ENCODE assay signal across 18 cellular contexts in genomic region chr9:136049451-136050265, GRCh38. TPM values are rescaled to one million over a fixed set of nuclear protein-coding genes. Genes with fewer than 3 reads are reported as not detected.
DNase-seq lines count a peak whose midpoint lies in the region; ATAC-seq and TF ChIP-seq lines count a peak whose summit lies in the region.
"Had no signal": no experiment of that assay in that cellular context is flagged by ENCODE, and none has a peak within 500 bp of the region (broad histone marks: within the 10 kb centered on the region; RNA-seq: fewer than 3 reads in every experiment).

No MANE protein-coding gene starts in this region.

- H4K5ac ChIP-seq in mesendoderm (ENCODE audit: low read length) = no peak overlapping the region

- no peak overlapping the region for H2BK5ac ChIP-seq in mesendoderm (ENCODE audit: low read length)

- ATAC-seq in right cardiac atrium (no peak), HG03520 (IDR thresholded peaks at IDR 0.05; ENCODE audit: unreplicated experiment) (no peak)
- ATAC-seq: gastroesophageal sphincter, SK-N-SH treated with all-trans-retinoic acid at 6 μM for 48 hours had no signal

- intact Hi-C loops in right cardiac atrium (cut with DNase I) (loop anchor here in 1 of 4 donors (10.0 kb wide), 1 partner anchor 1195 kb away; the partner anchor contains the start of gene TUBB4B), left ventricle myocardium inferior (cut with micrococcal nuclease) (no loop called here)

- H3K27ac ChIP-seq in right cardiac atrium (ENCODE audit: low read length) (no peak overlapping the region), left ventricle myocardium inferior (replicated peaks) (no peak overlapping the region), angular gyrus (ENCODE audit: low read depth, low read length) (peak overlapping the region; percentile 93), mesendoderm (ENCODE audit: low read depth, low read length) (no peak overlapping the region)
- H3K27ac ChIP-seq: epithelial cell of prostate had no signal

- peak overlapping the region; percentile 34 for H3K56ac ChIP-seq in mesendoderm (ENCODE audit: low read length)

- H3K9ac ChIP-seq in mesendoderm (ENCODE audit: low read length) = no peak overlapping the region

- H2AK5ac ChIP-seq in mesendoderm (ENCODE audit: low read length) = no peak overlapping the region

- H4K8ac ChIP-seq in mesendoderm (ENCODE audit: low read depth, low read length) = no peak overlapping the region

- H3K4me3 ChIP-seq in right cardiac atrium (ENCODE audit: low read length) (no peak overlapping the region), left ventricle myocardium inferior (no peak overlapping the region), mesendoderm (ENCODE audit: low read length) (no peak overlapping the region)

- H3K23ac ChIP-seq in mesendoderm (ENCODE audit: low read length) = no peak overlapping the region

- no peak overlapping the region for H2BK120ac ChIP-seq in mesendoderm (ENCODE audit: low read depth, low read length)

- H3K79me1 ChIP-seq in mesendoderm (ENCODE audit: low read length) = no peaks in the 10 kb centered on the region

- H3K27me3 ChIP-seq in right cardiac atrium (ENCODE audit: control insufficient read depth, insufficient read depth) (no peaks in the 10 kb centered on the region), left ventricle myocardium inferior (ENCODE audit: low read depth) (no peaks in the 10 kb centered on the region), mesendoderm (ENCODE audit: insufficient read depth, low read length, poor library complexity) (no peaks in the 10 kb centered on the region)
- H3K27me3 ChIP-seq: gastroesophageal sphincter, upper lobe of left lung had no signal

- WGBS in right cardiac atrium = 97% methylated on average over 65 of the region's 65 CpGs
- WGBS in mesendoderm (ENCODE audit: extremely low coverage, insufficient coverage, low lambda C conversion rate) = no CpG with 5 or more reads among the region's 65 CpGs

- no peak overlapping the region for H3K4ac ChIP-seq in mesendoderm (ENCODE audit: low read depth, low read length)

- no peak overlapping the region for H3K18ac ChIP-seq in mesendoderm (ENCODE audit: low read length)

- H3K36me3 ChIP-seq in left ventricle myocardium inferior (peaks cover 39% of the 10 kb centered on the region), mesendoderm (ENCODE audit: control insufficient read depth, insufficient read depth, low read length) (no peaks in the 10 kb centered on the region)

- H3K9me3 ChIP-seq in right cardiac atrium (ENCODE audit: control insufficient read depth, low read length) (no peaks in the 10 kb centered on the region), left ventricle myocardium inferior (replicated peaks) (no peaks in the 10 kb centered on the region)
- H3K9me3 ChIP-seq: gastroesophageal sphincter, upper lobe of left lung had no signal

- H3K79me2 ChIP-seq in mesendoderm (ENCODE audit: control insufficient read depth, insufficient read depth, low read length) = no peaks in the 10 kb centered on the region

- TF ChIP-seq CTCF in left ventricle myocardium inferior (IDR thresholded peaks at IDR 0.05; ENCODE audit: borderline replicate concordance) = no peak

- H3K4me1 ChIP-seq in right cardiac atrium (ENCODE audit: control insufficient read depth, insufficient read depth, low read length) (peaks cover 16% of the 10 kb centered on the region), left ventricle myocardium inferior (peaks cover 82% of the 10 kb centered on the region), mesendoderm (ENCODE audit: control insufficient read depth, low read depth, low read length) (peaks cover 2% of the 10 kb centered on the region)

- no peak overlapping the region for H2BK15ac ChIP-seq in mesendoderm (replicated peaks; ENCODE audit: low read depth)

- no peak overlapping the region for H3K4me2 ChIP-seq in mesendoderm (ENCODE audit: low read length)

- DNase-seq in right cardiac atrium (peak in 2 of 3 donors; percentile 55 to 68), left ventricle myocardium inferior (no peak), mesendoderm (no peak), KG1 (lab: John Stamatoyannopoulos, UW) (no peak), inferior parietal cortex (ENCODE audit: extremely low spot score) (no peak), SIG-M5 (lab: John Stamatoyannopoulos, UW) (no peak)
- DNase-seq: activated CD4-positive, alpha-beta T cell treated with anti-CD3 and anti-CD28 coated beads, Interleukin-2, amount 50 U/mL, for 1 hour; activated T-cell treated with anti-CD3 and anti-CD28 coated beads, Interleukin-2, amount 50 U/mL, for 24 hours; GF-D8; NCI-H1694 treated with DMSO at 0.1 percent for 48 hours; NCI-H510A; occipital lobe had no signal

RNA-seq across cellular contexts. Expression of gene NACC2, which starts 45.4 kb away (rescaled TPM):
- total RNA-seq in right cardiac atrium (10 to 100 TPM; 31.4 to 45.3 (median 37.8) TPM), left ventricle myocardium inferior (29.5 TPM)
- polyA plus RNA-seq in right cardiac atrium = 19.4 TPM
- polyA plus RNA-seq in mesendoderm (2013, experiment 1 of 2) = 2.0 TPM
- 2.2 TPM for polyA plus RNA-seq in mesendoderm (2013, experiment 2 of 2)

Comparison
In these comparisons a context has a peak if more than half of its experiments do, and no peak if none do; other contexts are left out.
1. DNase-seq: peak in right cardiac atrium (2 of 3); none in left ventricle myocardium inferior (single experiment), mesendoderm (single experiment), KG1 (single experiment), inferior parietal cortex (single experiment) and SIG-M5 (single experiment).